In genomic region chr5:140145818-140146522, GRCh38 we compare ENCODE assay signal across 8 cellular contexts.
DNase-seq lines count a peak whose midpoint lies in the region; ATAC-seq and TF ChIP-seq lines count a peak whose summit lies in the region.

No MANE protein-coding gene starts in this region.

- H3K4me3 ChIP-seq in WI38 (ENCODE audit: low read depth, low read length) (peak overlapping the region; percentile 44), skin epidermis (peak overlapping the region in 6 of 7 experiments; percentile 2 to 30 (median 16))

- ATAC-seq in HG02571 (IDR thresholded peaks at IDR 0.05; ENCODE audit: unreplicated experiment): no peak

- peak overlapping the region in 3 of 21 experiments; percentile 10 to 69 (median 42) for H3K27ac ChIP-seq in skin epidermis

- in situ Hi-C loops in GM13976 (cut with MboI; ENCODE audit: low sequenced_read_pairs, unreplicated experiment): no loop called here

- peak; percentile 73 for TF ChIP-seq CTCF in GM13976 (IDR thresholded peaks at IDR 0.05; ENCODE audit: borderline replicate concordance, control extremely low read depth, extremely low read depth, insufficient read depth, missing control alignments)
- TF ChIP-seq CTCF in WI38 (IDR thresholded peaks at IDR 0.05; ENCODE audit: low read depth, low read length): peak; percentile 44; the same call in 1 of the 2 replicates

- peak; percentile 83 for DNase-seq in GM13976 (ENCODE audit: low spot score)
- DNase-seq in HUDEP-2 (lab: John Stamatoyannopoulos, UW; ENCODE audit: unreplicated experiment in 76 of 76): peak in 51 of 76 experiments; percentile 10 to 65 (median 36)
- peak; percentile 42 for DNase-seq in central memory CD4-positive, alpha-beta T cell
- peak; percentile 53 for DNase-seq in inferior parietal cortex (ENCODE audit: extremely low spot score)
- no peak for DNase-seq in DMS153 (lab: John Stamatoyannopoulos, UW)
